13 cellular contexts compared by ENCODE assay signal in genomic region chr1:108699375-108700332, GRCh38. TPM values are rescaled to one million over a fixed set of nuclear protein-coding genes. Genes with fewer than 3 reads are reported as not detected.
DNase-seq lines count a peak whose midpoint lies in the region; ATAC-seq and TF ChIP-seq lines count a peak whose summit lies in the region.
"Had no signal": no experiment of that assay in that cellular context is flagged by ENCODE, and none has a peak within 500 bp of the region (broad histone marks: within the 10 kb centered on the region; RNA-seq: fewer than 3 reads in every experiment).

No MANE protein-coding gene starts in this region.

- peak overlapping the region; percentile 95 for H3K27ac Mint-ChIP-seq in CD8-positive, alpha-beta T cell
- H3K27ac Mint-ChIP-seq in IgD-negative memory B cell = peak overlapping the region; percentile 47 to 78 (median 76)
- H3K27ac Mint-ChIP-seq in activated naive CD8-positive, alpha-beta T cell = peak overlapping the region; percentile 84
- H3K27ac Mint-ChIP-seq in naive thymus-derived CD4-positive, alpha-beta T cell = peak overlapping the region; percentile 87 to 93 (median 90)
- H3K27ac Mint-ChIP-seq: progenitor cell of endocrine pancreas had no signal

- no peak overlapping the region for H3K4me3 ChIP-seq in CD8-positive, alpha-beta T cell (ENCODE audit: low read depth, low read length)
- no peak overlapping the region for H3K4me3 ChIP-seq in naive thymus-derived CD4-positive, alpha-beta T cell (ENCODE audit: low read length)

- peaks cover 58% of the 10 kb centered on the region for H3K4me1 ChIP-seq in CD8-positive, alpha-beta T cell (ENCODE audit: insufficient read depth, low read length)
- H3K4me1 ChIP-seq in naive thymus-derived CD4-positive, alpha-beta T cell (ENCODE audit: control insufficient read depth in 2 of 2, insufficient read depth in 2 of 2, low read length in 2 of 2) = peaks cover 14 to 46% of the 10 kb centered on the region in 2 donors

- H3K4me3 Mint-ChIP-seq in CD8-positive, alpha-beta T cell = peak overlapping the region; percentile 78
- H3K4me3 Mint-ChIP-seq in IgD-negative memory B cell = peak overlapping the region in 3 of 4 donors; percentile 39 to 63 (median 43)
- H3K4me3 Mint-ChIP-seq in activated naive CD8-positive, alpha-beta T cell = peak overlapping the region; percentile 75
- peak overlapping the region; percentile 63 to 85 (median 78) for H3K4me3 Mint-ChIP-seq in naive thymus-derived CD4-positive, alpha-beta T cell

- H3K27me3 Mint-ChIP-seq in CD8-positive, alpha-beta T cell (ENCODE audit: low read depth) = no peaks in the 10 kb centered on the region
- H3K27me3 Mint-ChIP-seq in IgD-negative memory B cell = no peaks in the 10 kb centered on the region
- H3K27me3 Mint-ChIP-seq in activated naive CD8-positive, alpha-beta T cell = no peaks in the 10 kb centered on the region
- H3K27me3 Mint-ChIP-seq in naive thymus-derived CD4-positive, alpha-beta T cell = peaks cover 0 to 2% (median 0%) of the 10 kb centered on the region in 5 donors
- H3K27me3 Mint-ChIP-seq: progenitor cell of endocrine pancreas had no signal

- peaks cover 41% of the 10 kb centered on the region for H3K36me3 ChIP-seq in CD8-positive, alpha-beta T cell (ENCODE audit: insufficient read depth, low read length)
- peaks cover 36 to 50% (median 37%) of the 10 kb centered on the region in 3 experiments for H3K36me3 ChIP-seq in naive thymus-derived CD4-positive, alpha-beta T cell (ENCODE audit: control insufficient read depth in 2 of 3, insufficient read depth in 3 of 3, low read length in 3 of 3)

- no peaks in the 10 kb centered on the region for H3K27me3 ChIP-seq in CD8-positive, alpha-beta T cell (ENCODE audit: insufficient read depth, low read length)
- H3K27me3 ChIP-seq in naive thymus-derived CD4-positive, alpha-beta T cell (ENCODE audit: control insufficient read depth in 2 of 2, insufficient read depth in 2 of 2, low read length in 2 of 2) = no peaks in the 10 kb centered on the region

- no peak for TF ChIP-seq CTCF in CD8-positive, alpha-beta T cell (IDR thresholded peaks at IDR 0.05)

- CTCF ChIA-PET in CD8-positive, alpha-beta T cell (lab: Charles Lee) = no interaction called here
- CTCF ChIA-PET in naive thymus-derived CD4-positive, alpha-beta T cell (lab: Charles Lee) = no interaction called here

- H3K4me1 Mint-ChIP-seq in CD8-positive, alpha-beta T cell (ENCODE audit: low read depth) = peaks cover 71% of the 10 kb centered on the region
- peaks cover 8 to 29% (median 25%) of the 10 kb centered on the region in 3 donors for H3K4me1 Mint-ChIP-seq in IgD-negative memory B cell
- H3K4me1 Mint-ChIP-seq in activated naive CD8-positive, alpha-beta T cell (ENCODE audit: low read depth) = peaks cover 77% of the 10 kb centered on the region
- H3K4me1 Mint-ChIP-seq in naive thymus-derived CD4-positive, alpha-beta T cell = peaks cover 24 to 89% (median 68%) of the 10 kb centered on the region in 7 donors

- H3K9me3 ChIP-seq in CD8-positive, alpha-beta T cell (ENCODE audit: low read length) = no peaks in the 10 kb centered on the region
- no peaks in the 10 kb centered on the region for H3K9me3 ChIP-seq in naive thymus-derived CD4-positive, alpha-beta T cell (ENCODE audit: control insufficient read depth in 2 of 3, low read length in 3 of 3)

- POLR2A ChIA-PET in CD8-positive, alpha-beta T cell (lab: Charles Lee) = no interaction called here
- POLR2A ChIA-PET in naive thymus-derived CD4-positive, alpha-beta T cell (lab: Charles Lee) = no interaction called here

- H3K27ac ChIP-seq in CD8-positive, alpha-beta T cell (ENCODE audit: low read depth, low read length) = peak overlapping the region; percentile 2
- peak overlapping the region; percentile 67 for H3K27ac ChIP-seq in naive thymus-derived CD4-positive, alpha-beta T cell (ENCODE audit: low read depth, low read length)

- no peaks in the 10 kb centered on the region for H3K9me3 Mint-ChIP-seq in CD8-positive, alpha-beta T cell
- H3K9me3 Mint-ChIP-seq in IgD-negative memory B cell = no peaks in the 10 kb centered on the region
- H3K9me3 Mint-ChIP-seq in activated naive CD8-positive, alpha-beta T cell (ENCODE audit: low read depth) = no peaks in the 10 kb centered on the region
- H3K9me3 Mint-ChIP-seq in naive thymus-derived CD4-positive, alpha-beta T cell = no peaks in the 10 kb centered on the region

- intact Hi-C loops in CD8-positive, alpha-beta T cell (cut with DNase I, micrococcal nuclease) = no loop called here
- intact Hi-C loops in naive thymus-derived CD4-positive, alpha-beta T cell (cut with micrococcal nuclease) = loop anchor here in 1 of 2 donors (10.0 kb wide), 1 partner anchor 515 kb away; the partner anchor contains the start of gene SARS1
- intact Hi-C loops in left colon (cut with DNase I, micrococcal nuclease) = no loop called here

- ATAC-seq in CD8-positive, alpha-beta T cell = no peak
- ATAC-seq in naive thymus-derived CD4-positive, alpha-beta T cell = no peak
- ATAC-seq in HG03097 (IDR thresholded peaks at IDR 0.05; ENCODE audit: low FRiP score, unreplicated experiment) (no peak), left colon (no peak)

- no peak for DNase-seq in CD8-positive, alpha-beta T cell
- no peak for DNase-seq in naive thymus-derived CD4-positive, alpha-beta T cell
- DNase-seq in NCI-H1105 treated with DMSO at 0.1 percent for 48 hours (lab: John Stamatoyannopoulos, UW) = no peak
- no peak for DNase-seq in left colon
- DNase-seq: COR-L47; NCI-H446 treated with DMSO at 0.1 percent for 48 hours; stimulated activated CD4-positive, alpha-beta T cell treated with anti-CD3 and anti-CD28 coated beads, Interleukin-4, amount 100 ng/mL, for 1 hour had no signal

- H3K36me3 Mint-ChIP-seq in CD8-positive, alpha-beta T cell = peaks cover 67% of the 10 kb centered on the region
- peaks cover 2% of the 10 kb centered on the region for H3K36me3 Mint-ChIP-seq in IgD-negative memory B cell
- peaks cover 22% of the 10 kb centered on the region for H3K36me3 Mint-ChIP-seq in activated naive CD8-positive, alpha-beta T cell
- peaks cover 19 to 49% (median 36%) of the 10 kb centered on the region in 5 donors for H3K36me3 Mint-ChIP-seq in naive thymus-derived CD4-positive, alpha-beta T cell

RNA-seq across cellular contexts. Expression of gene PRPF38B, which starts 7.5 kb away (rescaled TPM):
- total RNA-seq in CD8-positive, alpha-beta T cell = 100 to 1,000 TPM; 108 to 116 TPM
- 26.2 TPM for polyA plus RNA-seq in IgD-negative memory B cell
- 100 to 1,000 TPM in 4 of 5 experiments, 10 to 100 TPM in 1; 85.5 to 136 (median 118) TPM for total RNA-seq in naive thymus-derived CD4-positive, alpha-beta T cell
- polyA plus RNA-seq in naive thymus-derived CD4-positive, alpha-beta T cell = 10 to 100 TPM; 21.6 to 22.2 TPM
- total RNA-seq in left colon = 10 to 100 TPM; 25.5 to 31.0 TPM

RNA-seq across cellular contexts. Expression of gene FNDC7, which starts 13.1 kb away (rescaled TPM):
- under 1 TPM; 0.19 to 0.25 TPM for total RNA-seq in CD8-positive, alpha-beta T cell
- polyA plus RNA-seq in IgD-negative memory B cell = not detected
- under 1 TPM in 2 of 5 experiments, not detected in 3; 0.13 to 0.22 TPM for total RNA-seq in naive thymus-derived CD4-positive, alpha-beta T cell
- not detected for polyA plus RNA-seq in naive thymus-derived CD4-positive, alpha-beta T cell
- not detected for total RNA-seq in left colon
- total RNA-seq: M059J, mesenteric fat pad, progenitor cell of endocrine pancreas had no signal

RNA-seq across cellular contexts. Expression of gene HENMT1, which starts 38.8 kb away (rescaled TPM):
- total RNA-seq in CD8-positive, alpha-beta T cell = 1 to 10 TPM; 7.5 to 8.3 TPM
- 10.1 TPM for polyA plus RNA-seq in IgD-negative memory B cell
- 10 to 100 TPM in 4 of 5 experiments, 1 to 10 TPM in 1; 5.8 to 17.3 (median 13.5) TPM for total RNA-seq in naive thymus-derived CD4-positive, alpha-beta T cell
- 10 to 100 TPM; 16.5 to 22.2 TPM for polyA plus RNA-seq in naive thymus-derived CD4-positive, alpha-beta T cell
- 1 to 10 TPM; 6.6 to 7.3 TPM for total RNA-seq in left colon
- total RNA-seq: M059J had no signal

RNA-seq across cellular contexts. Expression of gene STXBP3, which starts 46.8 kb away (rescaled TPM):
- total RNA-seq in CD8-positive, alpha-beta T cell = 10 to 100 TPM; 49.0 to 50.4 TPM
- 34.7 TPM for polyA plus RNA-seq in IgD-negative memory B cell
- total RNA-seq in naive thymus-derived CD4-positive, alpha-beta T cell = 10 to 100 TPM; 46.8 to 75.2 (median 54.0) TPM
- polyA plus RNA-seq in naive thymus-derived CD4-positive, alpha-beta T cell = 10 to 100 TPM; 38.3 to 47.8 TPM
- 10 to 100 TPM; 59.0 to 75.5 TPM for total RNA-seq in left colon
